In the genomic region with DNA sequence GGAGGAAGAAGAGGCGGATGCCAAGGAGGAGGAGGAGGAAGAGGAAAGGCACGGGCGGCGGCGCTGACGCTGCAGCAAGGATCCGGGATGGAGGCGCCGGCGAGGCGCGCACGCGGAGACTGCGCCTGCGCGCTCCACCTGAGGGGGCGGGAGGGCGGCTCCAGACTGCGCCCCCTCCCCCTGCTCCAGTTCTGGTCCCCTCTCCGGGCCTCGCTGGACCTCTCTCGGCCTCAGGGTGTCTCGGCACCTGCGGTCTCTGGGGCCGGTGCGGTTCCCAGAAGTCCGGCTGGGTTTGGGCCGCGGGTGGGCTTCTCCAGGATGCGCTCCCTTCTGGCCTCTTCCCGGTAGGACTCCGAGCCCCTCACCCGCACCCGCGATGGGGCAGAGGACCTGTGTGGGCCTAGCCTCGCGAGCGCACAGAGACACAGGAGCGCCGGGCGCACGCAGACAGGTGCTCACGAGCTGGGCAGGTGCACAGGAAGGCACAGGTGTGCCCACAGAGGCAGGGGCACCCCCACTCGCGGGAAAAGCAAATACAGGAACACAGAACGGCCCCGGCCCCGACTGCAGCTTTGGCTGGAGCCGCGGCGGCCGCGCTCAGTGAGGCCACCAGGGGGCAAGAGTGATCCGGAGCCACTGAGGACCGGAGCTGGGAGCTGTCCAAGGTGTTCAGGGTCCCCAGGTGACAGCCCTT, we compare ENCODE assay signal across 1 cellular context.
A peak's percentile ranks its signal among the peaks of the same experiment; 100 is the strongest.
TF ChIP-seq lines count a peak whose summit lies in the region.

NPDC1 (minus strand) TSS at position 84 of the 694 bp plus-strand sequence. CDS start 188 bp downstream, outside the sequence.

TF ChIP-seq in K562, 482 proteins besides CTCF, POLR2A, EP300 and RAD21 (continued from another document and continues in another):
- TF ChIP-seq, protein P1, sequence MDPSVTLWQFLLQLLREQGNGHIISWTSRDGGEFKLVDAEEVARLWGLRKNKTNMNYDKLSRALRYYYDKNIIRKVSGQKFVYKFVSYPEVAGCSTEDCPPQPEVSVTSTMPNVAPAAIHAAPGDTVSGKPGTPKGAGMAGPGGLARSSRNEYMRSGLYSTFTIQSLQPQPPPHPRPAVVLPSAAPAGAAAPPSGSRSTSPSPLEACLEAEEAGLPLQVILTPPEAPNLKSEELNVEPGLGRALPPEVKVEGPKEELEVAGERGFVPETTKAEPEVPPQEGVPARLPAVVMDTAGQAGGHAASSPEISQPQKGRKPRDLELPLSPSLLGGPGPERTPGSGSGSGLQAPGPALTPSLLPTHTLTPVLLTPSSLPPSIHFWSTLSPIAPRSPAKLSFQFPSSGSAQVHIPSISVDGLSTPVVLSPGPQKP (CRISPR knock-in tag; IDR thresholded peaks at IDR 0.05) = no peak
- TF ChIP-seq ZBTB17 (CRISPR knock-in tag; IDR thresholded peaks at IDR 0.05) = no peak
- TF ChIP-seq, protein P2, sequence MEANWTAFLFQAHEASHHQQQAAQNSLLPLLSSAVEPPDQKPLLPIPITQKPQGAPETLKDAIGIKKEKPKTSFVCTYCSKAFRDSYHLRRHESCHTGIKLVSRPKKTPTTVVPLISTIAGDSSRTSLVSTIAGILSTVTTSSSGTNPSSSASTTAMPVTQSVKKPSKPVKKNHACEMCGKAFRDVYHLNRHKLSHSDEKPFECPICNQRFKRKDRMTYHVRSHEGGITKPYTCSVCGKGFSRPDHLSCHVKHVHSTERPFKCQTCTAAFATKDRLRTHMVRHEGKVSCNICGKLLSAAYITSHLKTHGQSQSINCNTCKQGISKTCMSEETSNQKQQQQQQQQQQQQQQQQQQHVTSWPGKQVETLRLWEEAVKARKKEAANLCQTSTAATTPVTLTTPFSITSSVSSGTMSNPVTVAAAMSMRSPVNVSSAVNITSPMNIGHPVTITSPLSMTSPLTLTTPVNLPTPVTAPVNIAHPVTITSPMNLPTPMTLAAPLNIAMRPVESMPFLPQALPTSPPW (CRISPR knock-in tag; IDR thresholded peaks at IDR 0.05) = no peak
- TF ChIP-seq NBN (IDR thresholded peaks at IDR 0.05; ENCODE audit: low read depth) = no peak
- TF ChIP-seq ZNF830 (CRISPR knock-in tag; IDR thresholded peaks at IDR 0.05) = no peak
- no peak for TF ChIP-seq EP400 (IDR thresholded peaks at IDR 0.05)
- peak in 1 of 2 experiments; percentile 63; a peak in 2 of 4 replicates for TF ChIP-seq HDAC1 (IDR thresholded peaks at IDR 0.05)
- TF ChIP-seq, protein P3, sequence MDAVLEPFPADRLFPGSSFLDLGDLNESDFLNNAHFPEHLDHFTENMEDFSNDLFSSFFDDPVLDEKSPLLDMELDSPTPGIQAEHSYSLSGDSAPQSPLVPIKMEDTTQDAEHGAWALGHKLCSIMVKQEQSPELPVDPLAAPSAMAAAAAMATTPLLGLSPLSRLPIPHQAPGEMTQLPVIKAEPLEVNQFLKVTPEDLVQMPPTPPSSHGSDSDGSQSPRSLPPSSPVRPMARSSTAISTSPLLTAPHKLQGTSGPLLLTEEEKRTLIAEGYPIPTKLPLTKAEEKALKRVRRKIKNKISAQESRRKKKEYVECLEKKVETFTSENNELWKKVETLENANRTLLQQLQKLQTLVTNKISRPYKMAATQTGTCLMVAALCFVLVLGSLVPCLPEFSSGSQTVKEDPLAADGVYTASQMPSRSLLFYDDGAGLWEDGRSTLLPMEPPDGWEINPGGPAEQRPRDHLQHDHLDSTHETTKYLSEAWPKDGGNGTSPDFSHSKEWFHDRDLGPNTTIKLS (IDR thresholded peaks at IDR 0.05; ENCODE audit: borderline replicate concordance, low read depth) = no peak
- TF ChIP-seq ZNF431 (CRISPR knock-in tag; IDR thresholded peaks at IDR 0.05) = no peak
- TF ChIP-seq CHD1 (IDR thresholded peaks at IDR 0.05; ENCODE audit: low read length) = no peak
- TF ChIP-seq NFRKB (IDR thresholded peaks at IDR 0.05; ENCODE audit: low read depth) = no peak
- no peak for TF ChIP-seq ARID2 (IDR thresholded peaks at IDR 0.05)
- TF ChIP-seq POLR2B (IDR thresholded peaks at IDR 0.05; ENCODE audit: low read depth, partially characterized antibody) = no peak
- peak in 1 of 3 experiments; percentile 19 for TF ChIP-seq YY1 (IDR thresholded peaks at IDR 0.05; ENCODE audit: borderline replicate concordance in 1 of 3, control insufficient read depth in 1 of 3, extremely low read depth in 1 of 3, insufficient read depth in 3 of 3, insufficient read length in 1 of 3, insufficient replicate concordance in 2 of 3, low read depth in 1 of 3, low read length in 2 of 3)
- no peak for TF ChIP-seq ZBTB26 (CRISPR knock-in tag; IDR thresholded peaks at IDR 0.05)
- TF ChIP-seq PTBP1 (IDR thresholded peaks at IDR 0.05; ENCODE audit: low read depth, low read length) = no peak
- TF ChIP-seq, protein P4, sequence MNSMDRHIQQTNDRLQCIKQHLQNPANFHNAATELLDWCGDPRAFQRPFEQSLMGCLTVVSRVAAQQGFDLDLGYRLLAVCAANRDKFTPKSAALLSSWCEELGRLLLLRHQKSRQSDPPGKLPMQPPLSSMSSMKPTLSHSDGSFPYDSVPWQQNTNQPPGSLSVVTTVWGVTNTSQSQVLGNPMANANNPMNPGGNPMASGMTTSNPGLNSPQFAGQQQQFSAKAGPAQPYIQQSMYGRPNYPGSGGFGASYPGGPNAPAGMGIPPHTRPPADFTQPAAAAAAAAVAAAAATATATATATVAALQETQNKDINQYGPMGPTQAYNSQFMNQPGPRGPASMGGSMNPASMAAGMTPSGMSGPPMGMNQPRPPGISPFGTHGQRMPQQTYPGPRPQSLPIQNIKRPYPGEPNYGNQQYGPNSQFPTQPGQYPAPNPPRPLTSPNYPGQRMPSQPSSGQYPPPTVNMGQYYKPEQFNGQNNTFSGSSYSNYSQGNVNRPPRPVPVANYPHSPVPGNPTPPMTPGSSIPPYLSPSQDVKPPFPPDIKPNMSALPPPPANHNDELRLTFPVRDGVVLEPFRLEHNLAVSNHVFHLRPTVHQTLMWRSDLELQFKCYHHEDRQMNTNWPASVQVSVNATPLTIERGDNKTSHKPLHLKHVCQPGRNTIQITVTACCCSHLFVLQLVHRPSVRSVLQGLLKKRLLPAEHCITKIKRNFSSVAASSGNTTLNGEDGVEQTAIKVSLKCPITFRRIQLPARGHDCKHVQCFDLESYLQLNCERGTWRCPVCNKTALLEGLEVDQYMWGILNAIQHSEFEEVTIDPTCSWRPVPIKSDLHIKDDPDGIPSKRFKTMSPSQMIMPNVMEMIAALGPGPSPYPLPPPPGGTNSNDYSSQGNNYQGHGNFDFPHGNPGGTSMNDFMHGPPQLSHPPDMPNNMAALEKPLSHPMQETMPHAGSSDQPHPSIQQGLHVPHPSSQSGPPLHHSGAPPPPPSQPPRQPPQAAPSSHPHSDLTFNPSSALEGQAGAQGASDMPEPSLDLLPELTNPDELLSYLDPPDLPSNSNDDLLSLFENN (IDR thresholded peaks at IDR 0.05; ENCODE audit: low read depth in 2 of 2, low read length in 2 of 2) = 0 out of 4 replicates have a peak, but pooled peaks of 1 of the 2 experiments have one; percentile 33
- TF ChIP-seq, protein P5, sequence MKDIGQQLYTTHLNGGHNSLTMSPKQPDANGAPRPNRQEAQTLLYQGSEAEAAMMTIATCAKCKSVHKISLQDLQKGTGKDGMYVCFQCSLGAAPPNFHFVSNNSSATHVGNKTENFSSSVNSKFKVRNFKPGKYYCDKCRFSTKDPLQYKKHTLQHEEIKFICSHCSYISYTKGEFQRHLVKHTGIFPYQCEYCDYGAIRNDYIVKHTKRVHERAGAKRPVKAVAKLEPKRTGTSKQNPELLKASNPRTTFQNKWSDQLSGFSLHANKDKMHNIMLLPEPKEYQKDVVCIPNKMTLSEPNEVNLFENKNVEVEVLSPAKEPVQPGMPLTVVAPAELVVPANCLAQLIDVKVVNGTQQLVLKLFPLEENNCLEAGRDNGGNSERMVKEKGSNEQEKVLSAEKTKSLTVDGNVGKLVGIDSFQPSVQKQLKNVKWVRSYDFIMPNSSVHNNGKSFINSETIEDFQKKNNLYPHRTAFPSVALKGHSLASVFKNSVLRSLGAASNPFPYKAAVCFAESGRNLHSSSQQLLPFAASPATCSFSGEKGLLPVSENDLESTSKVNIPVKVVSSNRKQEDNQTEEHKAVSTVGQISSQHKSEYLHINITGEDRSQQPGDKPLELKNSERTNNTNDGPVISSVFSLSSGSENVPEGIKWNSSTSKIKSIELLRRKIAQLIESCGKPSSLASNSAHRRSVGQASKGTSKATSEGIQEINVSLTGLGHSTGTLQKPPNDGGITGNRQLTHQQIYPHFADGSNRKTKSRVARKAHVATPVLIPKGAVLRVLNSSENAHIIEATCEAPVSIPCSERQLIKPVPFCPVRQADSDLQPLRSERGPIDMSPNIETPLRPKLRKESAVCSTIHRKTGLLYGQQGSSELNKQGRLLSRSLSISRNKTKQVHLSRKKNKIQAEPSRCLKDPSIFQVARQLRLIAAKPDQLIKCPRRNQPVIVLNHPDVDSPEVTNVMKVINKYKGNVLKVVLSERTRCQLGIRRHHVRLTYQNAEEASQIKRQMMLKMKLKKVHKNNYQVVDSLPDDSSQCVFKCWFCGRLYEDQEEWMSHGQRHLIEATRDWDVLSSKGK (CRISPR knock-in tag; IDR thresholded peaks at IDR 0.05) = no peak
- TF ChIP-seq ELF2 (CRISPR knock-in tag; IDR thresholded peaks at IDR 0.05) = no peak
- TF ChIP-seq ZNF197 (CRISPR knock-in tag; IDR thresholded peaks at IDR 0.05; ENCODE audit: low read depth) = no peak
- TF ChIP-seq, protein P6, sequence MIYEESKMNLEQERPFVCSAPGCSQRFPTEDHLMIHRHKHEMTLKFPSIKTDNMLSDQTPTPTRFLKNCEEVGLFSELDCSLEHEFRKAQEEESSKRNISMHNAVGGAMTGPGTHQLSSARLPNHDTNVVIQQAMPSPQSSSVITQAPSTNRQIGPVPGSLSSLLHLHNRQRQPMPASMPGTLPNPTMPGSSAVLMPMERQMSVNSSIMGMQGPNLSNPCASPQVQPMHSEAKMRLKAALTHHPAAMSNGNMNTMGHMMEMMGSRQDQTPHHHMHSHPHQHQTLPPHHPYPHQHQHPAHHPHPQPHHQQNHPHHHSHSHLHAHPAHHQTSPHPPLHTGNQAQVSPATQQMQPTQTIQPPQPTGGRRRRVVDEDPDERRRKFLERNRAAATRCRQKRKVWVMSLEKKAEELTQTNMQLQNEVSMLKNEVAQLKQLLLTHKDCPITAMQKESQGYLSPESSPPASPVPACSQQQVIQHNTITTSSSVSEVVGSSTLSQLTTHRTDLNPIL (CRISPR knock-in tag; IDR thresholded peaks at IDR 0.05) = no peak
- TF ChIP-seq POU5F1 (IDR thresholded peaks at IDR 0.05; ENCODE audit: borderline replicate concordance, low read depth, low read length, partially characterized antibody) = no peak
- peak; percentile 64; the same call in 1 of the 2 replicates for TF ChIP-seq ZBTB7A (IDR thresholded peaks at IDR 0.05; ENCODE audit: borderline replicate concordance, control insufficient read depth, low read depth, low read length)
- TF ChIP-seq NR4A1 (CRISPR knock-in tag; IDR thresholded peaks at IDR 0.05) = no peak
- no peak for TF ChIP-seq NR4A1 (tag; IDR thresholded peaks at IDR 0.05)
- no peak for TF ChIP-seq THRA (IDR thresholded peaks at IDR 0.05)
- no peak for TF ChIP-seq ERF (CRISPR knock-in tag; IDR thresholded peaks at IDR 0.05)
- no peak for TF ChIP-seq MCM3 (IDR thresholded peaks at IDR 0.05)
- TF ChIP-seq, protein P7, sequence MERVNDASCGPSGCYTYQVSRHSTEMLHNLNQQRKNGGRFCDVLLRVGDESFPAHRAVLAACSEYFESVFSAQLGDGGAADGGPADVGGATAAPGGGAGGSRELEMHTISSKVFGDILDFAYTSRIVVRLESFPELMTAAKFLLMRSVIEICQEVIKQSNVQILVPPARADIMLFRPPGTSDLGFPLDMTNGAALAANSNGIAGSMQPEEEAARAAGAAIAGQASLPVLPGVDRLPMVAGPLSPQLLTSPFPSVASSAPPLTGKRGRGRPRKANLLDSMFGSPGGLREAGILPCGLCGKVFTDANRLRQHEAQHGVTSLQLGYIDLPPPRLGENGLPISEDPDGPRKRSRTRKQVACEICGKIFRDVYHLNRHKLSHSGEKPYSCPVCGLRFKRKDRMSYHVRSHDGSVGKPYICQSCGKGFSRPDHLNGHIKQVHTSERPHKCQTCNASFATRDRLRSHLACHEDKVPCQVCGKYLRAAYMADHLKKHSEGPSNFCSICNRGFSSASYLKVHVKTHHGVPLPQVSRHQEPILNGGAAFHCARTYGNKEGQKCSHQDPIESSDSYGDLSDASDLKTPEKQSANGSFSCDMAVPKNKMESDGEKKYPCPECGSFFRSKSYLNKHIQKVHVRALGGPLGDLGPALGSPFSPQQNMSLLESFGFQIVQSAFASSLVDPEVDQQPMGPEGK (CRISPR knock-in tag; IDR thresholded peaks at IDR 0.05; ENCODE audit: borderline replicate concordance) = no peak
- TF ChIP-seq PHF8 (IDR thresholded peaks at IDR 0.05; ENCODE audit: borderline replicate concordance, low read length) = no peak
- TF ChIP-seq, protein P8, sequence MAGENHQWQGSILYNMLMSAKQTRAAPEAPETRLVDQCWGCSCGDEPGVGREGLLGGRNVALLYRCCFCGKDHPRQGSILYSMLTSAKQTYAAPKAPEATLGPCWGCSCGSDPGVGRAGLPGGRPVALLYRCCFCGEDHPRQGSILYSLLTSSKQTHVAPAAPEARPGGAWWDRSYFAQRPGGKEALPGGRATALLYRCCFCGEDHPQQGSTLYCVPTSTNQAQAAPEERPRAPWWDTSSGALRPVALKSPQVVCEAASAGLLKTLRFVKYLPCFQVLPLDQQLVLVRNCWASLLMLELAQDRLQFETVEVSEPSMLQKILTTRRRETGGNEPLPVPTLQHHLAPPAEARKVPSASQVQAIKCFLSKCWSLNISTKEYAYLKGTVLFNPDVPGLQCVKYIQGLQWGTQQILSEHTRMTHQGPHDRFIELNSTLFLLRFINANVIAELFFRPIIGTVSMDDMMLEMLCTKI (IDR thresholded peaks at IDR 0.05; ENCODE audit: partially characterized antibody) = no peak
- TF ChIP-seq WHSC1 (IDR thresholded peaks at IDR 0.05; ENCODE audit: low read length) = no peak
- no peak for TF ChIP-seq NR1H2 (CRISPR knock-in tag; IDR thresholded peaks at IDR 0.05)
- no peak for TF ChIP-seq ZNF699 (CRISPR knock-in tag; IDR thresholded peaks at IDR 0.05; ENCODE audit: insufficient replicate concordance)
- no peak for TF ChIP-seq FOS (IDR thresholded peaks at IDR 0.05; ENCODE audit: extremely low read depth, insufficient read length)
